ENCODE assay signal across 1 cellular context in the genomic region with DNA sequence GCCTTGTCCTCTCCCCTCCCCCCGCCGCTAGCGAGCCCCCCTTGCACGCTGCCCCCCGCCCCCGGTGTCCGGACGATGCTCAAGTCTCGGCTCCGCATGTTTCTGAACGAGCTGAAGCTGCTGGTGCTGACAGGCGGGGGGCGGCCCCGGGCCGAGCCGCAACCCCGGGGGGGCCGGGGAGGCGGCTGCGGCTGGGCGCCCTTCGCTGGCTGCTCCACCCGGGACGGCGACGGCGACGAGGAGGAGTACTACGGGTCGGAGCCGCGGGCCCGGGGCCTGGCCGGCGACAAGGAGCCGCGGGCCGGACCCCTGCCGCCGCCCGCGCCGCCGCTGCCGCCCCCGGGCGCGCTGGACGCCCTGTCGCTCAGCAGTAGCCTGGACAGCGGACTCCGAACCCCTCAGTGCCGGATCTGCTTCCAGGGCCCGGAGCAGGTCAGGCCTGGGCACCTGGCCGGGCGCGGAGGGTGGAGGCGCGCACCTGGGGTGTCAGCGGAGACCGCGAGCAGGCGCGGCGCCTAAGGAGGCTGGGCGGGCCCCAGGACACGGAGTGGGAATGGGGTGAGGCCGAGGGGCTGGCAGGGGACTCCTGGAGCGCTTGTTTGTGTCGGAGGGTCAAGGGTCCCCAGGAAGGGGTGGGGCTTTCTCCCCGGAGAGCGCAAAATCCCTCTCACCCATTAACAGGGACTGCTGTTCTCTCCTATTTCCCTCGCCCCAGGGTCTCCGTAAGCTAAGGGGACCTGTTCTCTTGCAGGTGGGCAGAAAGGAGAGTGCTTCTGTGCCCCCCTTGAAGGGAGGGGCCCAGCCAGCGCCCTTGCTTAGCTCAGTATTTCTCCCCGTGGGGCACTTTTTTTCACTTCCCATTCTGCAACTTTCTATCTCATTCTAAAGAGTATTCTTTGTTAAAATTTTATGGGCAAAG.
TF ChIP-seq lines count a peak whose summit lies in the region.

No MANE protein-coding gene starts in this region.

TF ChIP-seq in HepG2, 621 proteins besides CTCF, POLR2A, EP300 and RAD21 (continued from another document and continues in another):
- TF ChIP-seq, protein P1, sequence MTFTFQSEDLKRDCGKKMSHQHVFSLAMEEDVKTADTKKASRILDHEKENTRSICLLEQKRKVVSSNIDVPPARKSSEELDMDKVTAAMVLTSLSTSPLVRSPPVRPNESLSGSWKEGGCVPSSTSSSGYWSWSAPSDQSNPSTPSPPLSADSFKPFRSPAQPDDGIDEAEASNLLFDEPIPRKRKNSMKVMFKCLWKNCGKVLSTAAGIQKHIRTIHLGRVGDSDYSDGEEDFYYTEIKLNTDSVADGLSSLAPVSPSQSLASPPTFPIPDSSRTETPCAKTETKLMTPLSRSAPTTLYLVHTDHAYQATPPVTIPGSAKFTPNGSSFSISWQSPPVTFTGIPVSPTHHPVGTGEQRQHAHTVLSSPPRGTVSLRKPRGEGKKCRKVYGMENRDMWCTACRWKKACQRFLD (CRISPR knock-in tag; IDR thresholded peaks at IDR 0.05; ENCODE audit: borderline replicate concordance), result no peak
- no peak for TF ChIP-seq MTF2 (CRISPR knock-in tag; IDR thresholded peaks at IDR 0.05; ENCODE audit: borderline replicate concordance)
- TF ChIP-seq, protein P2, sequence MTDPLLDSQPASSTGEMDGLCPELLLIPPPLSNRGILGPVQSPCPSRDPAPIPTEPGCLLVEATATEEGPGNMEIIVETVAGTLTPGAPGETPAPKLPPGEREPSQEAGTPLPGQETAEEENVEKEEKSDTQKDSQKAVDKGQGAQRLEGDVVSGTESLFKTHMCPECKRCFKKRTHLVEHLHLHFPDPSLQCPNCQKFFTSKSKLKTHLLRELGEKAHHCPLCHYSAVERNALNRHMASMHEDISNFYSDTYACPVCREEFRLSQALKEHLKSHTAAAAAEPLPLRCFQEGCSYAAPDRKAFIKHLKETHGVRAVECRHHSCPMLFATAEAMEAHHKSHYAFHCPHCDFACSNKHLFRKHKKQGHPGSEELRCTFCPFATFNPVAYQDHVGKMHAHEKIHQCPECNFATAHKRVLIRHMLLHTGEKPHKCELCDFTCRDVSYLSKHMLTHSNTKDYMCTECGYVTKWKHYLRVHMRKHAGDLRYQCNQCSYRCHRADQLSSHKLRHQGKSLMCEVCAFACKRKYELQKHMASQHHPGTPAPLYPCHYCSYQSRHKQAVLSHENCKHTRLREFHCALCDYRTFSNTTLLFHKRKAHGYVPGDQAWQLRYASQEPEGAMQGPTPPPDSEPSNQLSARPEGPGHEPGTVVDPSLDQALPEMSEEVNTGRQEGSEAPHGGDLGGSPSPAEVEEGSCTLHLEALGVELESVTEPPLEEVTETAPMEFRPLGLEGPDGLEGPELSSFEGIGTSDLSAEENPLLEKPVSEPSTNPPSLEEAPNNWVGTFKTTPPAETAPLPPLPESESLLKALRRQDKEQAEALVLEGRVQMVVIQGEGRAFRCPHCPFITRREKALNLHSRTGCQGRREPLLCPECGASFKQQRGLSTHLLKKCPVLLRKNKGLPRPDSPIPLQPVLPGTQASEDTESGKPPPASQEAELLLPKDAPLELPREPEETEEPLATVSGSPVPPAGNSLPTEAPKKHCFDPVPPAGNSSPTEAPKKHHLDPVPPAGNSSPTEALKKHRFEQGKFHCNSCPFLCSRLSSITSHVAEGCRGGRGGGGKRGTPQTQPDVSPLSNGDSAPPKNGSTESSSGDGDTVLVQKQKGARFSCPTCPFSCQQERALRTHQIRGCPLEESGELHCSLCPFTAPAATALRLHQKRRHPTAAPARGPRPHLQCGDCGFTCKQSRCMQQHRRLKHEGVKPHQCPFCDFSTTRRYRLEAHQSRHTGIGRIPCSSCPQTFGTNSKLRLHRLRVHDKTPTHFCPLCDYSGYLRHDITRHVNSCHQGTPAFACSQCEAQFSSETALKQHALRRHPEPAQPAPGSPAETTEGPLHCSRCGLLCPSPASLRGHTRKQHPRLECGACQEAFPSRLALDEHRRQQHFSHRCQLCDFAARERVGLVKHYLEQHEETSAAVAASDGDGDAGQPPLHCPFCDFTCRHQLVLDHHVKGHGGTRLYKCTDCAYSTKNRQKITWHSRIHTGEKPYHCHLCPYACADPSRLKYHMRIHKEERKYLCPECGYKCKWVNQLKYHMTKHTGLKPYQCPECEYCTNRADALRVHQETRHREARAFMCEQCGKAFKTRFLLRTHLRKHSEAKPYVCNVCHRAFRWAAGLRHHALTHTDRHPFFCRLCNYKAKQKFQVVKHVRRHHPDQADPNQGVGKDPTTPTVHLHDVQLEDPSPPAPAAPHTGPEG (CRISPR knock-in tag; IDR thresholded peaks at IDR 0.05), result peak; percentile 56; the same call in 1 of the 2 replicates
- no peak for TF ChIP-seq ZNF484 (CRISPR knock-in tag; IDR thresholded peaks at IDR 0.05; ENCODE audit: borderline replicate concordance, low read depth)
- TF ChIP-seq TBP (CRISPR knock-in tag; IDR thresholded peaks at IDR 0.05), result no peak
- TF ChIP-seq, protein P3, sequence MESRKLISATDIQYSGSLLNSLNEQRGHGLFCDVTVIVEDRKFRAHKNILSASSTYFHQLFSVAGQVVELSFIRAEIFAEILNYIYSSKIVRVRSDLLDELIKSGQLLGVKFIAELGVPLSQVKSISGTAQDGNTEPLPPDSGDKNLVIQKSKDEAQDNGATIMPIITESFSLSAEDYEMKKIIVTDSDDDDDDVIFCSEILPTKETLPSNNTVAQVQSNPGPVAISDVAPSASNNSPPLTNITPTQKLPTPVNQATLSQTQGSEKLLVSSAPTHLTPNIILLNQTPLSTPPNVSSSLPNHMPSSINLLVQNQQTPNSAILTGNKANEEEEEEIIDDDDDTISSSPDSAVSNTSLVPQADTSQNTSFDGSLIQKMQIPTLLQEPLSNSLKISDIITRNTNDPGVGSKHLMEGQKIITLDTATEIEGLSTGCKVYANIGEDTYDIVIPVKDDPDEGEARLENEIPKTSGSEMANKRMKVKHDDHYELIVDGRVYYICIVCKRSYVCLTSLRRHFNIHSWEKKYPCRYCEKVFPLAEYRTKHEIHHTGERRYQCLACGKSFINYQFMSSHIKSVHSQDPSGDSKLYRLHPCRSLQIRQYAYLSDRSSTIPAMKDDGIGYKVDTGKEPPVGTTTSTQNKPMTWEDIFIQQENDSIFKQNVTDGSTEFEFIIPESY (CRISPR knock-in tag; IDR thresholded peaks at IDR 0.05), result no peak
- TF ChIP-seq SYNCRIP (IDR thresholded peaks at IDR 0.05; ENCODE audit: insufficient read depth, low read depth, low read length), result no peak
- TF ChIP-seq, protein P4, sequence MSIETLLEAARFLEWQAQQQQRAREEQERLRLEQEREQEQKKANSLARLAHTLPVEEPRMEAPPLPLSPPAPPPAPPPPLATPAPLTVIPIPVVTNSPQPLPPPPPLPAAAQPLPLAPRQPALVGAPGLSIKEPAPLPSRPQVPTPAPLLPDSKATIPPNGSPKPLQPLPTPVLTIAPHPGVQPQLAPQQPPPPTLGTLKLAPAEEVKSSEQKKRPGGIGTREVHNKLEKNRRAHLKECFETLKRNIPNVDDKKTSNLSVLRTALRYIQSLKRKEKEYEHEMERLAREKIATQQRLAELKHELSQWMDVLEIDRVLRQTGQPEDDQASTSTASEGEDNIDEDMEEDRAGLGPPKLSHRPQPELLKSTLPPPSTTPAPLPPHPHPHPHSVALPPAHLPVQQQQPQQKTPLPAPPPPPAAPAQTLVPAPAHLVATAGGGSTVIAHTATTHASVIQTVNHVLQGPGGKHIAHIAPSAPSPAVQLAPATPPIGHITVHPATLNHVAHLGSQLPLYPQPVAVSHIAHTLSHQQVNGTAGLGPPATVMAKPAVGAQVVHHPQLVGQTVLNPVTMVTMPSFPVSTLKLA (IDR thresholded peaks at IDR 0.05), result no peak
- no peak for TF ChIP-seq STAT5B (CRISPR knock-in tag; IDR thresholded peaks at IDR 0.05)
- no peak for TF ChIP-seq ZNF619 (CRISPR knock-in tag; IDR thresholded peaks at IDR 0.05)
- TF ChIP-seq, protein P5, sequence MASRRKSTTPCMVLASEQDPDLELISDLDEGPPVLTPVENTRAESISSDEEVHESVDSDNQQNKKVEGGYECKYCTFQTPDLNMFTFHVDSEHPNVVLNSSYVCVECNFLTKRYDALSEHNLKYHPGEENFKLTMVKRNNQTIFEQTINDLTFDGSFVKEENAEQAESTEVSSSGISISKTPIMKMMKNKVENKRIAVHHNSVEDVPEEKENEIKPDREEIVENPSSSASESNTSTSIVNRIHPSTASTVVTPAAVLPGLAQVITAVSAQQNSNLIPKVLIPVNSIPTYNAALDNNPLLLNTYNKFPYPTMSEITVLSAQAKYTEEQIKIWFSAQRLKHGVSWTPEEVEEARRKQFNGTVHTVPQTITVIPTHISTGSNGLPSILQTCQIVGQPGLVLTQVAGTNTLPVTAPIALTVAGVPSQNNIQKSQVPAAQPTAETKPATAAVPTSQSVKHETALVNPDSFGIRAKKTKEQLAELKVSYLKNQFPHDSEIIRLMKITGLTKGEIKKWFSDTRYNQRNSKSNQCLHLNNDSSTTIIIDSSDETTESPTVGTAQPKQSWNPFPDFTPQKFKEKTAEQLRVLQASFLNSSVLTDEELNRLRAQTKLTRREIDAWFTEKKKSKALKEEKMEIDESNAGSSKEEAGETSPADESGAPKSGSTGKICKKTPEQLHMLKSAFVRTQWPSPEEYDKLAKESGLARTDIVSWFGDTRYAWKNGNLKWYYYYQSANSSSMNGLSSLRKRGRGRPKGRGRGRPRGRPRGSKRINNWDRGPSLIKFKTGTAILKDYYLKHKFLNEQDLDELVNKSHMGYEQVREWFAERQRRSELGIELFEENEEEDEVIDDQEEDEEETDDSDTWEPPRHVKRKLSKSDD (CRISPR knock-in tag; IDR thresholded peaks at IDR 0.05; ENCODE audit: low read depth), result no peak
- TF ChIP-seq GATAD1 (CRISPR knock-in tag; IDR thresholded peaks at IDR 0.05), result 0 out of 2 replicates have a peak, but pooled peaks have one; percentile 32
- TF ChIP-seq, protein P6, sequence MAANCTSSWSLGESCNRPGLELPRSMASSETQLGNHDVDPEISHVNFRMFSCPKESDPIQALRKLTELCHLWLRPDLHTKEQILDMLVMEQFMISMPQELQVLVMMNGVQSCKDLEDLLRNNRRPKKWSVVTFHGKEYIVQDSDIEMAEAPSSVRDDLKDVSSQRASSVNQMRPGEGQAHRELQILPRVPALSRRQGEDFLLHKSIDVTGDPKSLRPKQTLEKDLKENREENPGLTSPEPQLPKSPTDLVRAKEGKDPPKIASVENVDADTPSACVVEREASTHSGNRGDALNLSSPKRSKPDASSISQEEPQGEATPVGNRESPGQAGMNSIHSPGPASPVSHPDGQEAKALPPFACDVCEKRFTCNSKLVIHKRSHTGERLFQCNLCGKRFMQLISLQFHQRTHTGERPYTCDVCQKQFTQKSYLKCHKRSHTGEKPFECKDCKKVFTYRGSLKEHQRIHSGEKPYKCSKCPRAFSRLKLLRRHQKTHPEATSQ (CRISPR knock-in tag; IDR thresholded peaks at IDR 0.05; ENCODE audit: borderline replicate concordance), result no peak
- peak; percentile 65; the same call in 1 of the 2 replicates for TF ChIP-seq PPARG (CRISPR knock-in tag; conservative IDR thresholded peaks at IDR 0.05)
- TF ChIP-seq, protein P7, sequence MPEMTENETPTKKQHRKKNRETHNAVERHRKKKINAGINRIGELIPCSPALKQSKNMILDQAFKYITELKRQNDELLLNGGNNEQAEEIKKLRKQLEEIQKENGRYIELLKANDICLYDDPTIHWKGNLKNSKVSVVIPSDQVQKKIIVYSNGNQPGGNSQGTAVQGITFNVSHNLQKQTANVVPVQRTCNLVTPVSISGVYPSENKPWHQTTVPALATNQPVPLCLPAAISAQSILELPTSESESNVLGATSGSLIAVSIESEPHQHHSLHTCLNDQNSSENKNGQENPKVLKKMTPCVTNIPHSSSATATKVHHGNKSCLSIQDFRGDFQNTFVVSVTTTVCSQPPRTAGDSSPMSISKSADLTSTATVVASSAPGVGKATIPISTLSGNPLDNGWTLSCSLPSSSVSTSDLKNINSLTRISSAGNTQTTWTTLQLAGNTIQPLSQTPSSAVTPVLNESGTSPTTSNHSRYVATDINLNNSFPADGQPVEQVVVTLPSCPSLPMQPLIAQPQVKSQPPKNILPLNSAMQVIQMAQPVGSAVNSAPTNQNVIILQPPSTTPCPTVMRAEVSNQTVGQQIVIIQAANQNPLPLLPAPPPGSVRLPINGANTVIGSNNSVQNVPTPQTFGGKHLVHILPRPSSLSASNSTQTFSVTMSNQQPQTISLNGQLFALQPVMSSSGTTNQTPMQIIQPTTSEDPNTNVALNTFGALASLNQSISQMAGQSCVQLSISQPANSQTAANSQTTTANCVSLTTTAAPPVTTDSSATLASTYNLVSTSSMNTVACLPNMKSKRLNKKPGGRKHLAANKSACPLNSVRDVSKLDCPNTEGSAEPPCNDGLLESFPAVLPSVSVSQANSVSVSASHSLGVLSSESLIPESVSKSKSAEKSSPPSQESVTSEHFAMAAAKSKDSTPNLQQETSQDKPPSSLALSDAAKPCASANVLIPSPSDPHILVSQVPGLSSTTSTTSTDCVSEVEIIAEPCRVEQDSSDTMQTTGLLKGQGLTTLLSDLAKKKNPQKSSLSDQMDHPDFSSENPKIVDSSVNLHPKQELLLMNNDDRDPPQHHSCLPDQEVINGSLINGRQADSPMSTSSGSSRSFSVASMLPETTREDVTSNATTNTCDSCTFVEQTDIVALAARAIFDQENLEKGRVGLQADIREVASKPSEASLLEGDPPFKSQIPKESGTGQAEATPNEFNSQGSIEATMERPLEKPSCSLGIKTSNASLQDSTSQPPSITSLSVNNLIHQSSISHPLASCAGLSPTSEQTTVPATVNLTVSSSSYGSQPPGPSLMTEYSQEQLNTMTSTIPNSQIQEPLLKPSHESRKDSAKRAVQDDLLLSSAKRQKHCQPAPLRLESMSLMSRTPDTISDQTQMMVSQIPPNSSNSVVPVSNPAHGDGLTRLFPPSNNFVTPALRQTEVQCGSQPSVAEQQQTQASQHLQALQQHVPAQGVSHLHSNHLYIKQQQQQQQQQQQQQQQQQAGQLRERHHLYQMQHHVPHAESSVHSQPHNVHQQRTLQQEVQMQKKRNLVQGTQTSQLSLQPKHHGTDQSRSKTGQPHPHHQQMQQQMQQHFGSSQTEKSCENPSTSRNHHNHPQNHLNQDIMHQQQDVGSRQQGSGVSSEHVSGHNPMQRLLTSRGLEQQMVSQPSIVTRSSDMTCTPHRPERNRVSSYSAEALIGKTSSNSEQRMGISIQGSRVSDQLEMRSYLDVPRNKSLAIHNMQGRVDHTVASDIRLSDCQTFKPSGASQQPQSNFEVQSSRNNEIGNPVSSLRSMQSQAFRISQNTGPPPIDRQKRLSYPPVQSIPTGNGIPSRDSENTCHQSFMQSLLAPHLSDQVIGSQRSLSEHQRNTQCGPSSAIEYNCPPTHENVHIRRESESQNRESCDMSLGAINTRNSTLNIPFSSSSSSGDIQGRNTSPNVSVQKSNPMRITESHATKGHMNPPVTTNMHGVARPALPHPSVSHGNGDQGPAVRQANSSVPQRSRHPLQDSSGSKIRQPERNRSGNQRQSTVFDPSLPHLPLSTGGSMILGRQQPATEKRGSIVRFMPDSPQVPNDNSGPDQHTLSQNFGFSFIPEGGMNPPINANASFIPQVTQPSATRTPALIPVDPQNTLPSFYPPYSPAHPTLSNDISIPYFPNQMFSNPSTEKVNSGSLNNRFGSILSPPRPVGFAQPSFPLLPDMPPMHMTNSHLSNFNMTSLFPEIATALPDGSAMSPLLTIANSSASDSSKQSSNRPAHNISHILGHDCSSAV (CRISPR knock-in tag; IDR thresholded peaks at IDR 0.05; ENCODE audit: borderline replicate concordance), result no peak
- TF ChIP-seq PHF5A (CRISPR knock-in tag; IDR thresholded peaks at IDR 0.05; ENCODE audit: low read depth, unreplicated experiment), result no peak
- no peak for TF ChIP-seq MAFK (conservative IDR thresholded peaks at IDR 0.05 in 1 of 2, IDR thresholded peaks at IDR 0.05 in 1 of 2; ENCODE audit: low read length in 2 of 2)
- TF ChIP-seq ZFP90 (CRISPR knock-in tag; IDR thresholded peaks at IDR 0.05; ENCODE audit: borderline replicate concordance), result no peak
- TF ChIP-seq SMC3 (IDR thresholded peaks at IDR 0.05; ENCODE audit: low read length), result no peak
- TF ChIP-seq PTBP1 (IDR thresholded peaks at IDR 0.05; ENCODE audit: low read depth, low read length, poor library complexity, severe bottlenecking), result no peak
- peak; percentile 73 for TF ChIP-seq DMAP1 (CRISPR knock-in tag; IDR thresholded peaks at IDR 0.05)
- 0 out of 2 replicates have a peak, but pooled peaks have one; percentile 8 for TF ChIP-seq FOXA3 (CRISPR knock-in tag; IDR thresholded peaks at IDR 0.05)
- TF ChIP-seq ATAD3A (CRISPR knock-in tag; IDR thresholded peaks at IDR 0.05), result no peak
